Comparison of ENCODE assay signal across 1 cellular context in the genomic region with DNA sequence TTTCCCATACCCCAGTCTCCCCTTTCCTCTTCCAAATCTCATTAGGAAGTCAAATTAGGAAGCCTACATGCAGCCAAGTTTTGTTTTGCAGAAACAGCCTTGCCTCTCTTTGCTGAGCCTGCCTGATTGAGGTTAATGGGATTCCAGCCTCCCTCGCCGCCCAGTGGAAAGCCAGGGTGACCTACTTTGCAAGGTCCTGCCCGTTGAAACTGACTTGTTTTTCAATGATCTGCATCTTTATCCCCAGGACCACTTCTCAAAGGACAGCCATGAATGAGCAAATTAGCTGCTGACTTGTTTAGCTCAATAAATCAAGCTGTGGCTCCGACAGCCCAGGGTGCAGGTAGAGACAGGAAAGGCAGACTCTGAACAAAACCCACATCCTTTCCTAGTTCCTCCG.
TF ChIP-seq lines count a peak whose summit lies in the region.

No MANE protein-coding gene starts in this region.

TF ChIP-seq in HepG2, 621 proteins besides CTCF, POLR2A, EP300 and RAD21 (continued from another document):
- TF ChIP-seq, protein P1, sequence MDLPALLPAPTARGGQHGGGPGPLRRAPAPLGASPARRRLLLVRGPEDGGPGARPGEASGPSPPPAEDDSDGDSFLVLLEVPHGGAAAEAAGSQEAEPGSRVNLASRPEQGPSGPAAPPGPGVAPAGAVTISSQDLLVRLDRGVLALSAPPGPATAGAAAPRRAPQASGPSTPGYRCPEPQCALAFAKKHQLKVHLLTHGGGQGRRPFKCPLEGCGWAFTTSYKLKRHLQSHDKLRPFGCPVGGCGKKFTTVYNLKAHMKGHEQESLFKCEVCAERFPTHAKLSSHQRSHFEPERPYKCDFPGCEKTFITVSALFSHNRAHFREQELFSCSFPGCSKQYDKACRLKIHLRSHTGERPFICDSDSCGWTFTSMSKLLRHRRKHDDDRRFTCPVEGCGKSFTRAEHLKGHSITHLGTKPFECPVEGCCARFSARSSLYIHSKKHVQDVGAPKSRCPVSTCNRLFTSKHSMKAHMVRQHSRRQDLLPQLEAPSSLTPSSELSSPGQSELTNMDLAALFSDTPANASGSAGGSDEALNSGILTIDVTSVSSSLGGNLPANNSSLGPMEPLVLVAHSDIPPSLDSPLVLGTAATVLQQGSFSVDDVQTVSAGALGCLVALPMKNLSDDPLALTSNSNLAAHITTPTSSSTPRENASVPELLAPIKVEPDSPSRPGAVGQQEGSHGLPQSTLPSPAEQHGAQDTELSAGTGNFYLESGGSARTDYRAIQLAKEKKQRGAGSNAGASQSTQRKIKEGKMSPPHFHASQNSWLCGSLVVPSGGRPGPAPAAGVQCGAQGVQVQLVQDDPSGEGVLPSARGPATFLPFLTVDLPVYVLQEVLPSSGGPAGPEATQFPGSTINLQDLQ (CRISPR knock-in tag; IDR thresholded peaks at IDR 0.05), result no peak
- TF ChIP-seq SP1 (IDR thresholded peaks at IDR 0.05) (no peak), SP1 (CRISPR knock-in tag; IDR thresholded peaks at IDR 0.05) (no peak), RXRA (CRISPR knock-in tag; IDR thresholded peaks at IDR 0.05) (no peak), SUZ12 (IDR thresholded peaks at IDR 0.05; ENCODE audit: low read depth, low read length) (no peak), ZNF546 (CRISPR knock-in tag; conservative IDR thresholded peaks at IDR 0.05) (no peak), ZEB1 (IDR thresholded peaks at IDR 0.05; ENCODE audit: insufficient replicate concordance, low read depth) (no peak), ZNF713 (CRISPR knock-in tag; IDR thresholded peaks at IDR 0.05) (no peak), ZSCAN30 (CRISPR knock-in tag; IDR thresholded peaks at IDR 0.05) (no peak), ZNF790 (CRISPR knock-in tag; IDR thresholded peaks at IDR 0.05; ENCODE audit: borderline replicate concordance) (no peak)
- TF ChIP-seq, protein P2, sequence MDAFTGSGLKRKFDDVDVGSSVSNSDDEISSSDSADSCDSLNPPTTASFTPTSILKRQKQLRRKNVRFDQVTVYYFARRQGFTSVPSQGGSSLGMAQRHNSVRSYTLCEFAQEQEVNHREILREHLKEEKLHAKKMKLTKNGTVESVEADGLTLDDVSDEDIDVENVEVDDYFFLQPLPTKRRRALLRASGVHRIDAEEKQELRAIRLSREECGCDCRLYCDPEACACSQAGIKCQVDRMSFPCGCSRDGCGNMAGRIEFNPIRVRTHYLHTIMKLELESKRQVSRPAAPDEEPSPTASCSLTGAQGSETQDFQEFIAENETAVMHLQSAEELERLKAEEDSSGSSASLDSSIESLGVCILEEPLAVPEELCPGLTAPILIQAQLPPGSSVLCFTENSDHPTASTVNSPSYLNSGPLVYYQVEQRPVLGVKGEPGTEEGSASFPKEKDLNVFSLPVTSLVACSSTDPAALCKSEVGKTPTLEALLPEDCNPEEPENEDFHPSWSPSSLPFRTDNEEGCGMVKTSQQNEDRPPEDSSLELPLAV (CRISPR knock-in tag; conservative IDR thresholded peaks at IDR 0.05; ENCODE audit: low read depth), result no peak
- TF ChIP-seq, protein P3, sequence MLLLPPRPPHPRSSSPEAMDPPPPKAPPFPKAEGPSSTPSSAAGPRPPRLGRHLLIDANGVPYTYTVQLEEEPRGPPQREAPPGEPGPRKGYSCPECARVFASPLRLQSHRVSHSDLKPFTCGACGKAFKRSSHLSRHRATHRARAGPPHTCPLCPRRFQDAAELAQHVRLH (CRISPR knock-in tag; IDR thresholded peaks at IDR 0.05; ENCODE audit: borderline replicate concordance, low read depth), result no peak
